In genomic region chr3:31291818-31292217, GRCh38 we compare ENCODE assay signal across 23 cellular contexts.
"Had no signal": no experiment of that assay in that cellular context is flagged by ENCODE, and none has a peak within 500 bp of the region (broad histone marks: within the 10 kb centered on the region; RNA-seq: fewer than 3 reads in every experiment).

No MANE protein-coding gene starts in this region.

- ATAC-seq: T-cell had no signal

- H3K27ac ChIP-seq: SK-N-MC, VCaP had no signal

- FAIRE-seq: RCC 7860 had no signal

- H3K4me3 ChIP-seq: SK-N-MC had no signal

- H3K36me3 Mint-ChIP-seq: activated CD4-positive, alpha-beta memory T cell treated with anti-CD3 and anti-CD28 coated beads for 36 hours; activated naive CD4-positive, alpha-beta T cell treated with anti-CD3 and anti-CD28 coated beads, Interleukin-2, amount 50 U/mL, for 24 hours; T-cell had no signal

- H3K4me3 Mint-ChIP-seq: activated CD4-positive, alpha-beta memory T cell treated with anti-CD3 and anti-CD28 coated beads for 36 hours; activated CD4-positive, alpha-beta T cell treated with anti-CD3 and anti-CD28 coated beads, Interleukin-2, amount 10 ng/mL, durations not matched to agents 7 days and 5 days; activated naive CD4-positive, alpha-beta T cell treated with anti-CD3 and anti-CD28 coated beads, Interleukin-2, amount 50 U/mL, for 24 hours; activated T-helper 1 cell treated with anti-CD3 and anti-CD28 coated beads, Interleukin-12 subunit alpha, Interleukin-12 subunit beta, Interleukin-2, Interleukin-4 antibody, amounts not matched to agents 30 ng/mL and 10 ng/mL and 1 ng/mL, durations not matched to agents 14 hours and 24 hours and 36 hours; central memory CD8-positive, alpha-beta T cell; T-cell had no signal

- H3K4me1 Mint-ChIP-seq: central memory CD8-positive, alpha-beta T cell had no signal

- H3K27me3 Mint-ChIP-seq: activated CD4-positive, alpha-beta memory T cell treated with anti-CD3 and anti-CD28 coated beads for 36 hours; activated CD4-positive, alpha-beta T cell treated with anti-CD3 and anti-CD28 coated beads, Interleukin-2, amount 10 ng/mL, durations not matched to agents 7 days and 5 days; activated naive CD4-positive, alpha-beta T cell treated with anti-CD3 and anti-CD28 coated beads, Interleukin-2, amount 50 U/mL, for 24 hours; central memory CD8-positive, alpha-beta T cell; T-cell had no signal

- DNase-seq: activated CD4-positive, alpha-beta memory T cell treated with anti-CD3 and anti-CD28 coated beads for 36 hours; activated CD4-positive, alpha-beta T cell treated with anti-CD3 and anti-CD28 coated beads, Interleukin-2, amount 10 ng/mL, durations not matched to agents 7 days and 5 days; activated CD4-positive, CD25-positive, alpha-beta regulatory T cell; activated CD8-positive, alpha-beta memory T cell treated with anti-CD3 and anti-CD28 coated beads, Interleukin-2, amount 50 U/mL, for 4 hours; activated effector memory CD4-positive, alpha-beta T cell treated with Interleukin-2 at 50 U/mL for 16 hours; activated naive CD4-positive, alpha-beta T cell; aorta; Kasumi-1; KBM-7; NCI-H1105 treated with DMSO at 0.1 percent for 48 hours; NCI-H1436 treated with DMSO at 0.1 percent for 48 hours; NCI-H187; NCI-H2081; NCI-H510A treated with DMSO at 0.1 percent for 48 hours; SIG-M5; T-cell; T-helper 2 cell had no signal

- H3K27ac Mint-ChIP-seq: activated CD4-positive, alpha-beta memory T cell treated with anti-CD3 and anti-CD28 coated beads for 36 hours; activated CD4-positive, alpha-beta T cell treated with anti-CD3 and anti-CD28 coated beads, Interleukin-2, amount 10 ng/mL, durations not matched to agents 7 days and 5 days; activated naive CD4-positive, alpha-beta T cell treated with anti-CD3 and anti-CD28 coated beads, Interleukin-2, amount 50 U/mL, for 24 hours; activated T-helper 1 cell treated with anti-CD3 and anti-CD28 coated beads, Interleukin-12 subunit alpha, Interleukin-12 subunit beta, Interleukin-2, Interleukin-4 antibody, amounts not matched to agents 30 ng/mL and 10 ng/mL and 1 ng/mL, durations not matched to agents 14 hours and 24 hours and 36 hours; T-cell had no signal

- H3K9me3 Mint-ChIP-seq: activated CD4-positive, alpha-beta memory T cell treated with anti-CD3 and anti-CD28 coated beads for 36 hours; activated naive CD4-positive, alpha-beta T cell treated with anti-CD3 and anti-CD28 coated beads, Interleukin-2, amount 50 U/mL, for 24 hours; central memory CD8-positive, alpha-beta T cell; T-cell had no signal
